9 cellular contexts compared by ENCODE assay signal in the genomic region with DNA sequence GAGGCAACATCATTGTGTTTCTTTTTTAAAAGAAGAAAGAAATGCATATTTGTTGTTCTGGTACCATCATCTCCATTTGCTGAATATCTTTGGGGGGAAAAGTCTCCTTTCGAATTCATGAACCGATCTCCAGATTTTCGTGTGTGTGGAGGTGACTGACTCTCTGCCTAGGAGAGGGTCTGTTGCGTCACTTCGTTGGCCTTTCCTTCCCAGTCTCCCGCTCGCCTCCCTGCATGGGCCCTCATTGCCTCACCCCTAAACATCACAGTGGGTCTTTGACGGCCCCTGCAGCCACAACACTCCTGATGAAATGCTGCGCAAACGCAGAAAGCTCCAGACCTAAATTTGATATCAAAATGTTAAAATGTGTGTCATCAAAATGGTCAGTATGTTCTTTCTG.
"Had no signal": no experiment of that assay in that cellular context is flagged by ENCODE, and none has a peak within 500 bp of the region (broad histone marks: within the 10 kb centered on the region; RNA-seq: fewer than 3 reads in every experiment).

No MANE protein-coding gene starts in this region.

- H2AFZ ChIP-seq: GM23248 had no signal

- H3K27ac ChIP-seq: GM23248, KMS-11 had no signal

- H3K9ac ChIP-seq: GM23248, KMS-11 had no signal

- DNase-seq: GM23248, H9, HCEC 1CT, Karpas-422, KBM-7 had no signal

- FAIRE-seq: H1, H54, HTR-8/SVneo had no signal

- H3K4me3 Mint-ChIP-seq: H9 had no signal

- H3K4me3 ChIP-seq: GM23248 had no signal

- H3K4me2 ChIP-seq: KMS-11 had no signal
